In genomic region chr17:39739020-39739884, GRCh38 we compare ENCODE assay signal across 7 cellular contexts. TPM values are rescaled to one million over a fixed set of nuclear protein-coding genes. Genes with fewer than 3 reads are reported as not detected.
DNase-seq lines count a peak whose midpoint lies in the region; ATAC-seq and TF ChIP-seq lines count a peak whose summit lies in the region.
"Had no signal": no experiment of that assay in that cellular context is flagged by ENCODE, and none has a peak within 500 bp of the region (broad histone marks: within the 10 kb centered on the region; RNA-seq: fewer than 3 reads in every experiment).

No MANE protein-coding gene starts in this region.

- H3K27ac ChIP-seq in upper lobe of right lung = peak overlapping the region; percentile 74

- intact Hi-C loops in upper lobe of right lung (cut with DNase I) = no loop called here
- intact Hi-C loops in activated CD8-positive, alpha-beta T cell treated with anti-CD3 and anti-CD28 coated beads for 36 hours (cut with micrococcal nuclease) = no loop called here

- no peak overlapping the region for H3K27ac Mint-ChIP-seq in glutamatergic neuron (ENCODE audit: unreplicated experiment)
- H3K27ac Mint-ChIP-seq in activated CD8-positive, alpha-beta T cell treated with anti-CD3 and anti-CD28 coated beads for 36 hours = no peak overlapping the region

- no peaks in the 10 kb centered on the region for H3K9me3 ChIP-seq in upper lobe of right lung

- H3K36me3 ChIP-seq in upper lobe of right lung = peaks cover 8% of the 10 kb centered on the region

- ATAC-seq in upper lobe of right lung (peak; percentile 69), GM21390 (IDR thresholded peaks at IDR 0.05; ENCODE audit: unreplicated experiment) (no peak)
- no peak for ATAC-seq in activated CD8-positive, alpha-beta T cell treated with anti-CD3 and anti-CD28 coated beads for 36 hours

- H3K4me3 Mint-ChIP-seq in glutamatergic neuron (ENCODE audit: unreplicated experiment) = peak overlapping the region; percentile 63
- H3K4me3 Mint-ChIP-seq in activated CD8-positive, alpha-beta T cell treated with anti-CD3 and anti-CD28 coated beads for 36 hours = no peak overlapping the region

- peaks cover 14% of the 10 kb centered on the region for H3K4me1 ChIP-seq in upper lobe of right lung

- H3K4me1 Mint-ChIP-seq in glutamatergic neuron (ENCODE audit: low read depth, unreplicated experiment) = no peaks in the 10 kb centered on the region
- H3K4me1 Mint-ChIP-seq in activated CD8-positive, alpha-beta T cell treated with anti-CD3 and anti-CD28 coated beads for 36 hours (ENCODE audit: low read depth) = peaks cover 21% of the 10 kb centered on the region

- POLR2A ChIA-PET in activated CD8-positive, alpha-beta T cell treated with anti-CD3 and anti-CD28 coated beads for 36 hours (lab: Charles Lee) = interaction anchor here (1.0 to 1.1 kb wide), 2 partner anchors 14 to 123 kb away, joined by 3 to 4 read pairs; no protein-coding TSS in a partner anchor

- peak overlapping the region; percentile 17 for H3K4me3 ChIP-seq in AG10803 (ENCODE audit: low read length)
- H3K4me3 ChIP-seq in upper lobe of right lung = peak overlapping the region; percentile 53

- TF ChIP-seq CTCF in AG10803 (conservative IDR thresholded peaks at IDR 0.05; ENCODE audit: low read length) = no peak
- TF ChIP-seq CTCF in glutamatergic neuron (IDR thresholded peaks at IDR 0.05; ENCODE audit: partially characterized antibody, unreplicated experiment) = no peak
- no peak for TF ChIP-seq CTCF in upper lobe of right lung (IDR thresholded peaks at IDR 0.05)
- TF ChIP-seq CTCF in activated CD8-positive, alpha-beta T cell treated with anti-CD3 and anti-CD28 coated beads for 36 hours (IDR thresholded peaks at IDR 0.05) = no peak

- CTCF ChIA-PET in activated CD8-positive, alpha-beta T cell treated with anti-CD3 and anti-CD28 coated beads for 36 hours (lab: Charles Lee) = no interaction called here

- no peaks in the 10 kb centered on the region for H3K9me3 Mint-ChIP-seq in glutamatergic neuron (ENCODE audit: unreplicated experiment)
- H3K9me3 Mint-ChIP-seq in activated CD8-positive, alpha-beta T cell treated with anti-CD3 and anti-CD28 coated beads for 36 hours = no peaks in the 10 kb centered on the region

- H3K27me3 Mint-ChIP-seq in glutamatergic neuron (ENCODE audit: unreplicated experiment) = peaks cover 14% of the 10 kb centered on the region
- peaks cover 13% of the 10 kb centered on the region for H3K27me3 Mint-ChIP-seq in activated CD8-positive, alpha-beta T cell treated with anti-CD3 and anti-CD28 coated beads for 36 hours

- DNase-seq in AG10803 (ENCODE audit: low read depth) (peak; percentile 12), NCI-H2171 treated with DMSO at 0.1 percent for 48 hours (lab: John Stamatoyannopoulos, UW) (peak; percentile 66), glutamatergic neuron (no peak), upper lobe of right lung (peak; percentile 86)
- DNase-seq in activated CD8-positive, alpha-beta T cell treated with anti-CD3 and anti-CD28 coated beads for 36 hours = no peak

- no peaks in the 10 kb centered on the region for H3K36me3 Mint-ChIP-seq in glutamatergic neuron (ENCODE audit: unreplicated experiment)
- H3K36me3 Mint-ChIP-seq in activated CD8-positive, alpha-beta T cell treated with anti-CD3 and anti-CD28 coated beads for 36 hours (ENCODE audit: low read depth) = no peaks in the 10 kb centered on the region

- peaks cover 32% of the 10 kb centered on the region for H3K27me3 ChIP-seq in upper lobe of right lung

RNA-seq across cellular contexts. Expression of gene GRB7, which starts 1.5 kb away (rescaled TPM):
- total RNA-seq in glutamatergic neuron (ENCODE audit: unreplicated experiment) = not detected
- total RNA-seq in upper lobe of right lung = 25.0 TPM
- 1 to 10 TPM in 1 of 2 experiments, not detected in 1; 1.2 TPM for total RNA-seq in activated CD8-positive, alpha-beta T cell treated with anti-CD3 and anti-CD28 coated beads for 36 hours
- total RNA-seq: glomerular endothelial cell had no signal

RNA-seq across cellular contexts. Expression of gene MIEN1, which starts 8.9 kb away (rescaled TPM):
- total RNA-seq in glutamatergic neuron (ENCODE audit: unreplicated experiment) = 52.2 TPM
- 48.5 TPM for total RNA-seq in upper lobe of right lung
- total RNA-seq in activated CD8-positive, alpha-beta T cell treated with anti-CD3 and anti-CD28 coated beads for 36 hours = 10 to 100 TPM; 32.5 to 34.0 TPM

RNA-seq across cellular contexts. Expression of gene ERBB2, which starts 39.4 kb away (rescaled TPM):
- 14.5 TPM for total RNA-seq in glutamatergic neuron (ENCODE audit: unreplicated experiment)
- 97.5 TPM for total RNA-seq in upper lobe of right lung
- 1 to 10 TPM; 5.2 TPM for total RNA-seq in activated CD8-positive, alpha-beta T cell treated with anti-CD3 and anti-CD28 coated beads for 36 hours

RNA-seq across cellular contexts. Expression of gene PGAP3, which starts 51.4 kb away (rescaled TPM):
- total RNA-seq in glutamatergic neuron (ENCODE audit: unreplicated experiment) = 10.7 TPM
- total RNA-seq in upper lobe of right lung = 24.5 TPM
- total RNA-seq in activated CD8-positive, alpha-beta T cell treated with anti-CD3 and anti-CD28 coated beads for 36 hours = 1 to 10 TPM; 6.4 to 7.4 TPM

Comparison
In these comparisons a context has a peak if more than half of its experiments do, and no peak if none do; other contexts are left out.
1. DNase-seq: peak in AG10803 (single experiment), NCI-H2171 treated with DMSO at 0.1 percent for 48 hours (single experiment) and upper lobe of right lung (single experiment); none in glutamatergic neuron (single experiment) and activated CD8-positive, alpha-beta T cell treated with anti-CD3 and anti-CD28 coated beads for 36 hours (single experiment).
2. RNA of gene GRB7, which starts 1.5 kb away (total RNA-seq): 25.0 TPM in upper lobe of right lung (single experiment); 1.2 TPM in activated CD8-positive, alpha-beta T cell treated with anti-CD3 and anti-CD28 coated beads for 36 hours and not detected in glutamatergic neuron (single experiment); every median in the first group is over 10 times any median in the second.